Comparison of ENCODE assay signal across 1 cellular context in genomic region chr14:93249128-93249831, GRCh38.
TF ChIP-seq lines count a peak whose summit lies in the region.

No MANE protein-coding gene starts in this region.

TF ChIP-seq in K562, 482 proteins besides CTCF, POLR2A, EP300 and RAD21:
- TF ChIP-seq ZBTB40 (IDR thresholded peaks at IDR 0.05): peak; percentile 77
- TF ChIP-seq ZBTB40 (CRISPR knock-in tag; IDR thresholded peaks at IDR 0.05): no peak
- no peak for TF ChIP-seq TFAP4 (CRISPR knock-in tag; IDR thresholded peaks at IDR 0.05; ENCODE audit: borderline replicate concordance)
- no peak for TF ChIP-seq BACH1 (tag; IDR thresholded peaks at IDR 0.05)
TF ChIP-seq in K562: peak in this region for 1.
